ENCODE assay signal across 1 cellular context in the genomic region with DNA sequence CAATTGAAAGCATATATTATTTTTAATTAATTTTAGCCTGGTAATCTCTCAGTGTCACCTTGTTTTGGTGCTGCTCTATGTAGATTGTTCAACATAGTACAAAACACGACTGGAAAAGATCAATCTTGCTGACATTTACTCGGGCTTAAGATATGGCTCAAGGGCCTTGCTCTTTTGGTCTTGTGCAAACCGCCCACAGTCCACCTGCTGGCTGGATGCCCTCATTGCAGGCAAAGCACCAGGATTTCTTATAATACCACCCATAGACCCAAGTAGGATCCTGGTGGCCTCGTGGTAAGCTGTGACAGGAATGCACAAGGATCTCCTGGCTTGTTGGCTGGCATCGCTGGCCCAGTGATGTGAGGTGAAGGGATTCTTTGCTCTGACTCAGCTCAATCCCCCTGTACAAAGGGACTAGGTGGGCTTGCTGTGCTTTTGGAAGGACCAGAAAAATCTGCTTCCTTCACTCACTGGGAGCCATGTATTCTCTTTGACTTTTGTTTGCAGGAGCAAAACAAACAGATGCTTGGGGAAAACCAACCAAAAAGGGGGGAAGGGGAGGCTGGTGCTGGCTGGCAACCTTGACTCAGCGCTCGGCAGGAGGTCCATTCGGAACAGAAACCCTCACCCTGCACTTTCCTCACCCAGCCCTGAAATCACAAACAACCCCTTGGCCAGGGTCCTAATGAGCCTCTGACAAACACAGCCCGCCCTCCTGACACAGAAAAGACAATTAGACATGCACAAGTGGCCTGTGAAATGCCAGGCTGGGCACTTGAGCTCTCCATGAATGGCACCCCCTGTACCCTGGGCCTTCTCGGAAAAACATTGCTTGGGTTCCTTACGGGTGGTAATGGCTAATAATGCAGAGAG.
TF ChIP-seq lines count a peak whose summit lies in the region.

No MANE protein-coding gene starts in this region.

TF ChIP-seq in A549, 52 proteins besides CTCF, POLR2A, EP300 and RAD21 (continued from another document):
- peak; percentile 41; the same call in 2 of the 3 replicates for TF ChIP-seq SMC3 (IDR thresholded peaks at IDR 0.05)
- TF ChIP-seq CEBPB (IDR thresholded peaks at IDR 0.05): peak; percentile 4 to 66; a peak in 2 of 4 replicates
- peak; percentile 28; the same call in 1 of the 2 replicates for TF ChIP-seq JUNB (IDR thresholded peaks at IDR 0.05)
- TF ChIP-seq CBX2 (IDR thresholded peaks at IDR 0.05; ENCODE audit: borderline replicate concordance, low read depth): no peak
- no peak for TF ChIP-seq HOXB13 (CRISPR knock-in tag; IDR thresholded peaks at IDR 0.05; ENCODE audit: low read depth)
- 0 out of 5 replicates have a peak, but pooled peaks of 1 of the 2 experiments have one; percentile 25 for TF ChIP-seq JUN (IDR thresholded peaks at IDR 0.05)
- peak; percentile 61; the same call in 1 of the 2 replicates for TF ChIP-seq MAX (IDR thresholded peaks at IDR 0.05)
